Comparison of ENCODE assay signal across 1 cellular context in genomic region chr19:55691561-55692481, GRCh38.
A peak's percentile ranks its signal among the peaks of the same experiment; 100 is the strongest.
TF ChIP-seq lines count a peak whose summit lies in the region.

No MANE protein-coding gene starts in this region.

TF ChIP-seq in K562, 482 proteins besides CTCF, POLR2A, EP300 and RAD21:
- TF ChIP-seq PCBP1 (IDR thresholded peaks at IDR 0.05; ENCODE audit: low read depth, low read length, poor library complexity, severe bottlenecking) (peak; percentile 24), RBFOX2 (IDR thresholded peaks at IDR 0.05; ENCODE audit: low read depth, low read length) (peak; percentile 14; the same call in 1 of the 2 replicates), ZC3H11A (IDR thresholded peaks at IDR 0.05; ENCODE audit: low read depth, low read length) (no peak), MEIS2 (IDR thresholded peaks at IDR 0.05; ENCODE audit: partially characterized antibody) (no peak), TFE3 (CRISPR knock-in tag; IDR thresholded peaks at IDR 0.05) (no peak), POLR2G (IDR thresholded peaks at IDR 0.05; ENCODE audit: low read depth, low read length) (peak; percentile 54)
